Comparison of ENCODE assay signal across 3 cellular contexts in the genomic region with DNA sequence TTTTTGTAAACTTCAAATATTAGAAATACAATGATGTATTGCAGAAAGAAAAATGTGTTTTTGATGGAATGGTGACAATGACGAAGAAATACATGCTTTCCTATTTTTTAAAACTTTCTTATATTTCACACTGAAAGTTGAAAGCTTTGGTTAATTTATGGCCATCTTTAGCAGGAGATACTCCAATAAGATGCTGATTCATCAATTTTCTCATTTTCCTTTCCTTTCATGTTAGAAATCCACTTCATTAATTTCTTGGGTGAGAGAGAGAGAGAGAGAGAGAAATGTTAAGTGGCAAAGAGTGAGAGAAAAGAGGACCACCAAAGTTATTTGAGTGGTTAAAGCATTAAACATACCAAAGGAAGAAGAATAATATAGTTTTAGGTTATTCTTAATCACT.
TF ChIP-seq lines count a peak whose summit lies in the region.

No MANE protein-coding gene starts in this region.

TF ChIP-seq in A549, 52 proteins besides CTCF, POLR2A, EP300 and RAD21:
- TF ChIP-seq EHF (CRISPR knock-in tag; IDR thresholded peaks at IDR 0.05), result no peak
- peak; percentile 93 for TF ChIP-seq MAFK (IDR thresholded peaks at IDR 0.05; ENCODE audit: partially characterized antibody)
TF ChIP-seq in A549: peak in this region for 1.

TF ChIP-seq in IMR-90, 13 proteins besides CTCF, POLR2A, EP300 and RAD21:
- no peak for TF ChIP-seq SMC3 (IDR thresholded peaks at IDR 0.05; ENCODE audit: low read depth, low read length)
- TF ChIP-seq CHD1 (IDR thresholded peaks at IDR 0.05; ENCODE audit: low read depth, low read length), result no peak
- peak; percentile 95 for TF ChIP-seq MAFK (IDR thresholded peaks at IDR 0.05; ENCODE audit: low read depth, low read length)
- no peak for TF ChIP-seq FOS (IDR thresholded peaks at IDR 0.05; ENCODE audit: low read depth, low read length)
- TF ChIP-seq, protein P1, sequence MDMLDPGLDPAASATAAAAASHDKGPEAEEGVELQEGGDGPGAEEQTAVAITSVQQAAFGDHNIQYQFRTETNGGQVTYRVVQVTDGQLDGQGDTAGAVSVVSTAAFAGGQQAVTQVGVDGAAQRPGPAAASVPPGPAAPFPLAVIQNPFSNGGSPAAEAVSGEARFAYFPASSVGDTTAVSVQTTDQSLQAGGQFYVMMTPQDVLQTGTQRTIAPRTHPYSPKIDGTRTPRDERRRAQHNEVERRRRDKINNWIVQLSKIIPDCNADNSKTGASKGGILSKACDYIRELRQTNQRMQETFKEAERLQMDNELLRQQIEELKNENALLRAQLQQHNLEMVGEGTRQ (IDR thresholded peaks at IDR 0.05; ENCODE audit: low read depth, low read length), result no peak
- no peak for TF ChIP-seq CEBPB (IDR thresholded peaks at IDR 0.05; ENCODE audit: low read depth, low read length)
- TF ChIP-seq BHLHE40 (IDR thresholded peaks at IDR 0.05; ENCODE audit: low read depth, low read length), result no peak

TF ChIP-seq in H1, 55 proteins besides CTCF, POLR2A, EP300 and RAD21:
- TF ChIP-seq MAFK (IDR thresholded peaks at IDR 0.05; ENCODE audit: low read depth, low read length) (peak; percentile 81), SIRT6 (IDR thresholded peaks at IDR 0.05; ENCODE audit: low read length) (no peak)
